17 cellular contexts compared by ENCODE assay signal in genomic region chr11:75527130-75527529, GRCh38. TPM values are rescaled to one million over a fixed set of nuclear protein-coding genes. Genes with fewer than 3 reads are reported as not detected.
A peak's percentile ranks its signal among the peaks of the same experiment; 100 is the strongest.
DNase-seq lines count a peak whose midpoint lies in the region; ATAC-seq and TF ChIP-seq lines count a peak whose summit lies in the region.
"Had no signal": no experiment of that assay in that cellular context is flagged by ENCODE, and none has a peak within 500 bp of the region (broad histone marks: within the 10 kb centered on the region; RNA-seq: fewer than 3 reads in every experiment).

No MANE protein-coding gene starts in this region.

- POLR2A ChIA-PET in WTC11 (lab: Charles Lee), result no interaction called here

- no peak overlapping the region for H3K9ac ChIP-seq in endodermal cell (ENCODE audit: extremely low read depth, low read length, poor library complexity, severe bottlenecking)
- no peak overlapping the region for H3K9ac ChIP-seq in colonic mucosa (ENCODE audit: low read depth in 2 of 2, low read length in 2 of 2)

- H3K4me1 Mint-ChIP-seq in activated naive CD4-positive, alpha-beta T cell treated with anti-CD3 and anti-CD28 coated beads for 36 hours (ENCODE audit: low read depth), result peaks cover 20% of the 10 kb centered on the region
- H3K4me1 Mint-ChIP-seq in WTC11 (peaks cover 24% of the 10 kb centered on the region), endodermal cell (peaks cover 8% of the 10 kb centered on the region)
- peaks cover 50% of the 10 kb centered on the region for H3K4me1 Mint-ChIP-seq in stimulated activated memory B cell treated with anti-CD40 and anti-IgM and Interleukin-4, amounts not matched to agents 10 μg/mL and 1 μg/mL and 100 μg/mL, for 72 hours

- H3K36me3 ChIP-seq in endodermal cell (ENCODE audit: control insufficient read depth, insufficient read depth, low read length), result no peaks in the 10 kb centered on the region
- H3K36me3 ChIP-seq in colonic mucosa, result no peaks in the 10 kb centered on the region
- H3K36me3 ChIP-seq: ascending aorta, tibial artery had no signal

- no peak for ATAC-seq in WTC11
- ATAC-seq in stimulated activated memory B cell treated with anti-CD40 and anti-IgM and Interleukin-4, amounts not matched to agents 10 μg/mL and 1 μg/mL and 100 μg/mL, for 72 hours, result no peak
- ATAC-seq in right cardiac atrium, result no peak
- no peak for ATAC-seq in GM19035 (IDR thresholded peaks at IDR 0.05; ENCODE audit: unreplicated experiment)
- ATAC-seq: left lobe of liver had no signal

- intact Hi-C loops in activated naive CD4-positive, alpha-beta T cell treated with anti-CD3 and anti-CD28 coated beads for 36 hours (cut with micrococcal nuclease), result loop anchor here (10.0 kb wide), 1 partner anchor 382 kb away; no protein-coding TSS in a partner anchor
- intact Hi-C loops in right cardiac atrium (cut with DNase I) (loop anchor here in 2 of 4 donors (5.0 to 10.0 kb wide), 3 partner anchors 130 to 242 kb away; partner anchors contain the start of gene RPS3 (in 1 of the 2)), colonic mucosa (cut with DNase I) (loop anchor here (10.0 kb wide), 1 partner anchor 252 kb away; no protein-coding TSS in a partner anchor)

- H3K4me3 ChIP-seq in endodermal cell (ENCODE audit: low read length) (no peak overlapping the region), right cardiac atrium (ENCODE audit: low read length) (no peak overlapping the region), colonic mucosa (no peak overlapping the region)

- H3K27ac ChIP-seq in endodermal cell (ENCODE audit: low read depth, low read length) (no peak overlapping the region), right cardiac atrium (ENCODE audit: low read length) (no peak overlapping the region), colonic mucosa (no peak overlapping the region)
- H3K27ac ChIP-seq: ascending aorta, dorsolateral prefrontal cortex had no signal

- no peaks in the 10 kb centered on the region for H3K9me3 Mint-ChIP-seq in activated naive CD4-positive, alpha-beta T cell treated with anti-CD3 and anti-CD28 coated beads for 36 hours
- H3K9me3 Mint-ChIP-seq in WTC11, result no peaks in the 10 kb centered on the region
- H3K9me3 Mint-ChIP-seq in endodermal cell, result no peaks in the 10 kb centered on the region
- H3K9me3 Mint-ChIP-seq in stimulated activated memory B cell treated with anti-CD40 and anti-IgM and Interleukin-4, amounts not matched to agents 10 μg/mL and 1 μg/mL and 100 μg/mL, for 72 hours, result no peaks in the 10 kb centered on the region

- H3K4me3 Mint-ChIP-seq in activated naive CD4-positive, alpha-beta T cell treated with anti-CD3 and anti-CD28 coated beads for 36 hours, result peak overlapping the region; percentile 72
- H3K4me3 Mint-ChIP-seq in WTC11 (peak overlapping the region; percentile 86), endodermal cell (peak overlapping the region; percentile 82)
- H3K4me3 Mint-ChIP-seq in stimulated activated memory B cell treated with anti-CD40 and anti-IgM and Interleukin-4, amounts not matched to agents 10 μg/mL and 1 μg/mL and 100 μg/mL, for 72 hours, result peak overlapping the region; percentile 82

- no peak overlapping the region for H3K27ac Mint-ChIP-seq in activated naive CD4-positive, alpha-beta T cell treated with anti-CD3 and anti-CD28 coated beads for 36 hours
- no peak overlapping the region for H3K27ac Mint-ChIP-seq in WTC11
- H3K27ac Mint-ChIP-seq in endodermal cell, result no peak overlapping the region
- H3K27ac Mint-ChIP-seq in stimulated activated memory B cell treated with anti-CD40 and anti-IgM and Interleukin-4, amounts not matched to agents 10 μg/mL and 1 μg/mL and 100 μg/mL, for 72 hours, result no peak overlapping the region

- TF ChIP-seq CTCF in WTC11 (IDR thresholded peaks at IDR 0.05) (no peak), endodermal cell (conservative IDR thresholded peaks at IDR 0.05) (no peak), colonic mucosa (IDR thresholded peaks at IDR 0.05) (no peak)

- no peaks in the 10 kb centered on the region for H3K4me1 ChIP-seq in endodermal cell (ENCODE audit: control insufficient read depth, insufficient read depth, low read length)
- no peaks in the 10 kb centered on the region for H3K4me1 ChIP-seq in right cardiac atrium (ENCODE audit: control insufficient read depth, insufficient read depth, low read length)
- H3K4me1 ChIP-seq in colonic mucosa, result peaks cover under 1% of the 10 kb centered on the region

- CTCF ChIA-PET in activated naive CD4-positive, alpha-beta T cell treated with anti-CD3 and anti-CD28 coated beads for 36 hours (lab: Charles Lee), result interaction anchor here (1.0 to 8.5 kb wide), 3 partner anchors 78 to 138 kb away, joined by 3 to 153 read pairs (median 5); no protein-coding TSS in a partner anchor
- CTCF ChIA-PET in WTC11 (lab: Charles Lee), result interaction anchor here (0.6 to 6.2 kb wide), 7 partner anchors 31 to 313 kb away, joined by 3 to 69 read pairs (median 9); no protein-coding TSS in a partner anchor

- H3K27me3 Mint-ChIP-seq in activated naive CD4-positive, alpha-beta T cell treated with anti-CD3 and anti-CD28 coated beads for 36 hours (ENCODE audit: low read depth), result peaks cover 5% of the 10 kb centered on the region
- H3K27me3 Mint-ChIP-seq in WTC11 (ENCODE audit: low read depth) (peaks cover 39% of the 10 kb centered on the region), endodermal cell (ENCODE audit: insufficient read depth) (peaks cover 37% of the 10 kb centered on the region)
- H3K27me3 Mint-ChIP-seq in stimulated activated memory B cell treated with anti-CD40 and anti-IgM and Interleukin-4, amounts not matched to agents 10 μg/mL and 1 μg/mL and 100 μg/mL, for 72 hours, result no peaks in the 10 kb centered on the region

- H3K9me3 ChIP-seq in endodermal cell (ENCODE audit: control insufficient read depth, low read length) (no peaks in the 10 kb centered on the region), right cardiac atrium (ENCODE audit: control insufficient read depth, low read length) (no peaks in the 10 kb centered on the region), colonic mucosa (no peaks in the 10 kb centered on the region)
- H3K9me3 ChIP-seq: ascending aorta, tibial artery had no signal

- 93 to 96% methylated on average over 4 to 5 of the region's 5 CpGs for WGBS in endodermal cell (ENCODE audit: insufficient coverage in 1 of 2, insufficient read length in 1 of 2), 2 experiments
- 97% methylated on average over 5 of the region's 5 CpGs for WGBS in right cardiac atrium

- H3K27me3 ChIP-seq in endodermal cell (ENCODE audit: control insufficient read depth, insufficient read depth, low read length, poor library complexity, severe bottlenecking) (peaks cover 22% of the 10 kb centered on the region), right cardiac atrium (ENCODE audit: control insufficient read depth, insufficient read depth) (no peaks in the 10 kb centered on the region), colonic mucosa (peaks cover 9% of the 10 kb centered on the region)
- H3K27me3 ChIP-seq: ascending aorta, dorsolateral prefrontal cortex, tibial artery had no signal

- no peaks in the 10 kb centered on the region for H3K36me3 Mint-ChIP-seq in activated naive CD4-positive, alpha-beta T cell treated with anti-CD3 and anti-CD28 coated beads for 36 hours (ENCODE audit: low read depth)
- H3K36me3 Mint-ChIP-seq in WTC11, result no peaks in the 10 kb centered on the region
- H3K36me3 Mint-ChIP-seq in endodermal cell (ENCODE audit: low read depth), result no peaks in the 10 kb centered on the region
- H3K36me3 Mint-ChIP-seq in stimulated activated memory B cell treated with anti-CD40 and anti-IgM and Interleukin-4, amounts not matched to agents 10 μg/mL and 1 μg/mL and 100 μg/mL, for 72 hours, result no peaks in the 10 kb centered on the region

- no peak for DNase-seq in activated naive CD4-positive, alpha-beta T cell treated with anti-CD3 and anti-CD28 coated beads for 36 hours
- DNase-seq in activated naive CD4-positive, alpha-beta T cell treated with Interleukin-2 at 50 U/mL for 16 hours, result no peak
- DNase-seq in WTC11 (ENCODE audit: low spot score) (no peak), endodermal cell (no peak), right cardiac atrium (no peak), colonic mucosa (no peak)
- DNase-seq: activated CD8-positive, alpha-beta memory T cell treated with anti-CD3 and anti-CD28 coated beads, Interleukin-2, amount 50 U/mL, for 4 hours; DMS 273 treated with DMSO at 0.1 percent for 48 hours; dorsolateral prefrontal cortex; Kasumi-1; NCI-H446; retina; tibial artery had no signal

TF ChIP-seq in WTC11, 78 proteins besides CTCF, POLR2A, EP300 and RAD21 (continues in another document):
- TF ChIP-seq ZNF671 (CRISPR knock-in tag; IDR thresholded peaks at IDR 0.05) (no peak), E2F1 (CRISPR knock-in tag; IDR thresholded peaks at IDR 0.05) (no peak)

RNA-seq across cellular contexts. Expression of gene GDPD5, which starts 1.4 kb away (rescaled TPM):
- 10 to 100 TPM; 13.3 to 13.5 TPM for total RNA-seq in activated naive CD4-positive, alpha-beta T cell treated with anti-CD3 and anti-CD28 coated beads for 36 hours
- total RNA-seq in WTC11 (2021) (4.7 to 12.2 TPM (median 5.3 TPM) in 3 replicates), endodermal cell (1 to 10 TPM; 3.0 to 8.6 TPM), right cardiac atrium (1 to 10 TPM; 5.3 to 8.2 (median 6.8) TPM), colonic mucosa (1 to 10 TPM; 2.6 to 4.1 TPM)
- polyA plus RNA-seq in endodermal cell (2013, experiment 1 of 2), result 9.4 TPM
- polyA plus RNA-seq in endodermal cell (2013, experiment 2 of 2), result 7.7 TPM
- polyA plus RNA-seq in right cardiac atrium, result 8.5 TPM

RNA-seq across cellular contexts. Expression of gene SERPINH1, which starts 34.9 kb away (rescaled TPM):
- total RNA-seq in activated naive CD4-positive, alpha-beta T cell treated with anti-CD3 and anti-CD28 coated beads for 36 hours, result 10 to 100 TPM; 13.9 to 15.4 TPM
- total RNA-seq in WTC11 (2021) (411 to 478 TPM (median 473 TPM) in 3 replicates), endodermal cell (100 to 1,000 TPM; 414 to 454 TPM), right cardiac atrium (100 to 1,000 TPM in 1 of 4 donors, 10 to 100 TPM in 3; 50.5 to 109 (median 72.7) TPM), colonic mucosa (100 to 1,000 TPM in 1 of 2 donors, 10 to 100 TPM in 1; 66.3 to 136 TPM)
- 364 TPM for polyA plus RNA-seq in endodermal cell (2013, experiment 1 of 2)
- polyA plus RNA-seq in endodermal cell (2013, experiment 2 of 2), result 386 TPM
- 53.2 TPM for polyA plus RNA-seq in right cardiac atrium
